Comparison of ENCODE assay signal across 2 cellular contexts in the genomic region with DNA sequence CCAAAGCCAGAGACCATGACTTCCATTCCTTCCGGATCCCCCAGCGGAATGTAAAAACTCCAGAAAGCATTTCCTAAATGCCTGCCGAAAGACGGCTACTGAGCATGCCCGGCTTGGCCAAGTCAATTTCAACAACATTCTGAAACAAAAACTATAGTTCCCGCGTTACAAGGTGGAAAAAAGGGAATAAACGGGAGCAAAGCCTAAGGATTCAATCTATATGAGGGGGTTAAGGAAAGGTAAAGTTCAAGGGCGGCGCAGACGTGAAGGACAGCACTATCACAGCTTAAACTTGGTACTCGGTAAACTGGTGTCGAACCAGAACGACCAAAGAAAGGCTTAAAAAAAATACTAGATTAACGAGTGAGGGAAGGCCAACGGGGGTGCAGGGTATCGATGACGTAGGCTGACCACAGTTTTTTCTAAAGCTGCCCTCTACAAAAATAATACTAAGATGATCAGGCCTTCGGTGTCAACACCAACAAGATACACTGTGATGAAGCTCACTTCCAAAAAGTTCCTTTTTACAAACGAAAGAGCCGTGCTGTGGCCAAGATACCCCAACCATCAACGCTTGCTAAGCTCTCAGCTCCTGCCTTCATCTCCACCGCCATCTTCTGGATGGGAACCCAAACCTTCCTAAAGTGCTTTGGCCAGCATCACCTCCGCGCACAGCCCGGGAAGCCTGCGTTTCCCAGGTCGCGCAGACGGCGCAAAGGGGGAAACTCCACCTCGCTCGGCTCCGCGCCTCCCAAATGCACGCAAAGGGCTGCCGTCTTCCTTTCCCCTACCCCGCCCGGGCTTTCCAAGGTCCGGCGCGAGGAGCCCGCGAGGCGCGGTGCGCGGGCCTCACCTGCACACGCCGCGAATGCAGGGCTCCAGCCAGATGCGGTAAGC.
TF ChIP-seq lines count a peak whose summit lies in the region.

No MANE protein-coding gene starts in this region.

TF ChIP-seq in Ishikawa, 13 proteins besides CTCF, POLR2A, EP300 and RAD21 (continued from another document):
- TF ChIP-seq CREB1 (IDR thresholded peaks at IDR 0.05; ENCODE audit: low read depth), result peak; percentile 48; the same call in 1 of the 2 replicates
- TF ChIP-seq TCF12 (IDR thresholded peaks at IDR 0.05; ENCODE audit: low read depth), result no peak; the same call in 1 of the 2 replicates
- 0 out of 2 replicates have a peak, but pooled peaks have one; percentile 30 for TF ChIP-seq TEAD4 (IDR thresholded peaks at IDR 0.05)

TF ChIP-seq in SK-N-SH, 30 proteins besides CTCF, POLR2A, EP300 and RAD21 (continued from another document):
- TF ChIP-seq, protein P1, sequence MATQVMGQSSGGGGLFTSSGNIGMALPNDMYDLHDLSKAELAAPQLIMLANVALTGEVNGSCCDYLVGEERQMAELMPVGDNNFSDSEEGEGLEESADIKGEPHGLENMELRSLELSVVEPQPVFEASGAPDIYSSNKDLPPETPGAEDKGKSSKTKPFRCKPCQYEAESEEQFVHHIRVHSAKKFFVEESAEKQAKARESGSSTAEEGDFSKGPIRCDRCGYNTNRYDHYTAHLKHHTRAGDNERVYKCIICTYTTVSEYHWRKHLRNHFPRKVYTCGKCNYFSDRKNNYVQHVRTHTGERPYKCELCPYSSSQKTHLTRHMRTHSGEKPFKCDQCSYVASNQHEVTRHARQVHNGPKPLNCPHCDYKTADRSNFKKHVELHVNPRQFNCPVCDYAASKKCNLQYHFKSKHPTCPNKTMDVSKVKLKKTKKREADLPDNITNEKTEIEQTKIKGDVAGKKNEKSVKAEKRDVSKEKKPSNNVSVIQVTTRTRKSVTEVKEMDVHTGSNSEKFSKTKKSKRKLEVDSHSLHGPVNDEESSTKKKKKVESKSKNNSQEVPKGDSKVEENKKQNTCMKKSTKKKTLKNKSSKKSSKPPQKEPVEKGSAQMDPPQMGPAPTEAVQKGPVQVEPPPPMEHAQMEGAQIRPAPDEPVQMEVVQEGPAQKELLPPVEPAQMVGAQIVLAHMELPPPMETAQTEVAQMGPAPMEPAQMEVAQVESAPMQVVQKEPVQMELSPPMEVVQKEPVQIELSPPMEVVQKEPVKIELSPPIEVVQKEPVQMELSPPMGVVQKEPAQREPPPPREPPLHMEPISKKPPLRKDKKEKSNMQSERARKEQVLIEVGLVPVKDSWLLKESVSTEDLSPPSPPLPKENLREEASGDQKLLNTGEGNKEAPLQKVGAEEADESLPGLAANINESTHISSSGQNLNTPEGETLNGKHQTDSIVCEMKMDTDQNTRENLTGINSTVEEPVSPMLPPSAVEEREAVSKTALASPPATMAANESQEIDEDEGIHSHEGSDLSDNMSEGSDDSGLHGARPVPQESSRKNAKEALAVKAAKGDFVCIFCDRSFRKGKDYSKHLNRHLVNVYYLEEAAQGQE (IDR thresholded peaks at IDR 0.05; ENCODE audit: low read depth, low read length), result no peak
- TF ChIP-seq ZBTB33 (IDR thresholded peaks at IDR 0.05; ENCODE audit: borderline replicate concordance, low read depth) (no peak), TEAD4 (IDR thresholded peaks at IDR 0.05; ENCODE audit: borderline replicate concordance, insufficient read depth) (no peak), FOSL2 (IDR thresholded peaks at IDR 0.05; ENCODE audit: borderline replicate concordance, low read depth) (no peak), MEF2A (IDR thresholded peaks at IDR 0.05; ENCODE audit: borderline replicate concordance, low read depth) (no peak), RFX5 (IDR thresholded peaks at IDR 0.05; ENCODE audit: low read length) (no peak), SIN3A (IDR thresholded peaks at IDR 0.05; ENCODE audit: borderline replicate concordance, low read depth, low read length) (peak; percentile 52; the same call in 1 of the 2 replicates), MXI1 (IDR thresholded peaks at IDR 0.05; ENCODE audit: low read depth, low read length) (0 out of 2 replicates have a peak, but pooled peaks have one; percentile 31), USF2 (IDR thresholded peaks at IDR 0.05; ENCODE audit: borderline replicate concordance, low read depth, low read length) (no peak), EZH2phosphoT487 (IDR thresholded peaks at IDR 0.05; ENCODE audit: borderline replicate concordance, low read depth) (no peak), FOXJ3 (CRISPR knock-in tag; IDR thresholded peaks at IDR 0.05) (no peak), GATA2 (CRISPR knock-in tag; IDR thresholded peaks at IDR 0.05) (no peak), ELF1 (IDR thresholded peaks at IDR 0.05) (no peak), NFIC (IDR thresholded peaks at IDR 0.05; ENCODE audit: borderline replicate concordance) (no peak), SMC3 (IDR thresholded peaks at IDR 0.05; ENCODE audit: low read depth, low read length) (0 out of 2 replicates have a peak, but pooled peaks have one; percentile 23), RCOR1 (IDR thresholded peaks at IDR 0.05; ENCODE audit: low read length) (no peak), NRF1 (IDR thresholded peaks at IDR 0.05; ENCODE audit: low read depth, low read length) (peak; percentile 60), GABPA (IDR thresholded peaks at IDR 0.05; ENCODE audit: low read depth) (no peak), JUND (IDR thresholded peaks at IDR 0.05) (no peak), POLR2AphosphoS5 (IDR thresholded peaks at IDR 0.05; ENCODE audit: low read depth, low read length) (no peak), IRF3 (IDR thresholded peaks at IDR 0.05; ENCODE audit: low read depth, low read length) (no peak), TAF1 (IDR thresholded peaks at IDR 0.05; ENCODE audit: borderline replicate concordance, low read depth, low read length) (no peak), FOXM1 (IDR thresholded peaks at IDR 0.05; ENCODE audit: low read depth) (no peak), TCF12 (IDR thresholded peaks at IDR 0.05) (no peak), CHD2 (IDR thresholded peaks at IDR 0.05; ENCODE audit: low read length, partially characterized antibody) (no peak)
- TF ChIP-seq, protein P2, sequence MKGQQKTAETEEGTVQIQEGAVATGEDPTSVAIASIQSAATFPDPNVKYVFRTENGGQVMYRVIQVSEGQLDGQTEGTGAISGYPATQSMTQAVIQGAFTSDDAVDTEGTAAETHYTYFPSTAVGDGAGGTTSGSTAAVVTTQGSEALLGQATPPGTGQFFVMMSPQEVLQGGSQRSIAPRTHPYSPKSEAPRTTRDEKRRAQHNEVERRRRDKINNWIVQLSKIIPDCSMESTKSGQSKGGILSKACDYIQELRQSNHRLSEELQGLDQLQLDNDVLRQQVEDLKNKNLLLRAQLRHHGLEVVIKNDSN (IDR thresholded peaks at IDR 0.05; ENCODE audit: borderline replicate concordance, low read depth), result no peak
- TF ChIP-seq, protein P3, sequence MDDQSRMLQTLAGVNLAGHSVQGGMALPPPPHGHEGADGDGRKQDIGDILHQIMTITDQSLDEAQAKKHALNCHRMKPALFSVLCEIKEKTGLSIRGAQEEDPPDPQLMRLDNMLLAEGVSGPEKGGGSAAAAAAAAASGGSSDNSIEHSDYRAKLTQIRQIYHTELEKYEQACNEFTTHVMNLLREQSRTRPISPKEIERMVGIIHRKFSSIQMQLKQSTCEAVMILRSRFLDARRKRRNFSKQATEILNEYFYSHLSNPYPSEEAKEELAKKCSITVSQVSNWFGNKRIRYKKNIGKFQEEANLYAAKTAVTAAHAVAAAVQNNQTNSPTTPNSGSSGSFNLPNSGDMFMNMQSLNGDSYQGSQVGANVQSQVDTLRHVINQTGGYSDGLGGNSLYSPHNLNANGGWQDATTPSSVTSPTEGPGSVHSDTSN (IDR thresholded peaks at IDR 0.05), result no peak
